In the genomic region with DNA sequence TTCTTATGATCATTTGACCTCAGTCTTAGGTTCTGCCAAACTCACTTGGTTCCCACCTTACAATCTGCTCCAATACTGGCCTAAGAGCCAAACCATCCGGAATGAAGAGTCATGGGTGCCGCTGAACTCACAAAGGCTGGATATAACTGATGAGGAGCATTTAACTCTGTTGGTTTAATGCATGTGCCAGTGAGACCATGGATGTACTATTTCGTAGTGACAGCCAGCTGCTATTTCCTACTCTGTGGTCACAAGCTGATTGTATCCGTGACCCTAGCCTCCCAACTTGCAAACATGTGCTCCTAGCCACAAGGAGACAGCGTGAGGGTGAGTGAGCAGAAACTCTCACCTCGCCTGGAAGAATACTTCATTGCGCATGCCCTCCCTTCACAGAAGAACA, we compare ENCODE assay signal across 9 cellular contexts.
DNase-seq lines count a peak whose midpoint lies in the region; ATAC-seq and TF ChIP-seq lines count a peak whose summit lies in the region.
"Had no signal": no experiment of that assay in that cellular context is flagged by ENCODE, and none has a peak within 500 bp of the region (broad histone marks: within the 10 kb centered on the region; RNA-seq: fewer than 3 reads in every experiment).

No MANE protein-coding gene starts in this region.

- H3K9me3 Mint-ChIP-seq in WTC11 = no peaks in the 10 kb centered on the region

- TF ChIP-seq CTCF in AG09309 (IDR thresholded peaks at IDR 0.05; ENCODE audit: control insufficient read depth, insufficient read depth, low read depth, low read length, missing control alignments) (no peak), HFF-Myc (IDR thresholded peaks at IDR 0.05; ENCODE audit: low read depth, low read length, missing control alignments) (no peak), WTC11 (IDR thresholded peaks at IDR 0.05) (no peak)

- no peak overlapping the region for H3K27ac Mint-ChIP-seq in WTC11

- no peak overlapping the region for H3K56ac ChIP-seq in mesendoderm (ENCODE audit: low read length)

- no peak overlapping the region for H3K23ac ChIP-seq in mesendoderm (ENCODE audit: low read length)

- no CpG with 5 or more reads among the region's 7 CpGs for WGBS in mesendoderm (ENCODE audit: extremely low coverage, insufficient coverage, low lambda C conversion rate)

- no peak overlapping the region for H3K4me2 ChIP-seq in mesendoderm (ENCODE audit: low read length)

- no peak overlapping the region for H3K9ac ChIP-seq in mesendoderm (ENCODE audit: low read length)

- H2BK120ac ChIP-seq in mesendoderm (ENCODE audit: low read depth, low read length) = no peak overlapping the region

- DNase-seq in AG09309 (ENCODE audit: low read depth) (peak; percentile 40), HFF-Myc (ENCODE audit: extremely low read depth, low read depth) (peak; percentile 52), WTC11 (ENCODE audit: low spot score) (no peak), mesendoderm (peak; percentile 52)
- DNase-seq in activated naive CD4-positive, alpha-beta T cell treated with anti-CD3 and anti-CD28 coated beads, Interleukin-2, amount 50 U/mL, for 16 hours = no peak
- DNase-seq in activated CD4-positive, CD25-positive, alpha-beta regulatory T cell treated with anti-CD3 and anti-CD28 coated beads, Interleukin-2, amount 50 U/mL, for 72 hours = no peak
- DNase-seq: activated CD8-positive, alpha-beta memory T cell treated with anti-CD3 and anti-CD28 coated beads for 24 hours had no signal

- H4K5ac ChIP-seq in mesendoderm (ENCODE audit: low read length) = no peak overlapping the region

- no peak overlapping the region for H3K27ac ChIP-seq in mesendoderm (ENCODE audit: low read depth, low read length)

- no peak overlapping the region for H3K4me3 Mint-ChIP-seq in WTC11

- no peak overlapping the region for H3K4ac ChIP-seq in mesendoderm (ENCODE audit: low read depth, low read length)

- H3K4me1 Mint-ChIP-seq in WTC11 = peaks cover 9% of the 10 kb centered on the region

- H3K27me3 ChIP-seq in mesendoderm (ENCODE audit: insufficient read depth, low read length, poor library complexity) = no peaks in the 10 kb centered on the region

- H3K4me3 ChIP-seq in AG09309 (ENCODE audit: control insufficient read depth, low read depth, low read length) (no peak overlapping the region), HFF-Myc (replicated peaks; ENCODE audit: low read depth, low read length) (no peak overlapping the region), mesendoderm (ENCODE audit: low read length) (no peak overlapping the region)

- H2BK15ac ChIP-seq in mesendoderm (replicated peaks; ENCODE audit: low read depth) = no peak overlapping the region

- no peaks in the 10 kb centered on the region for H3K27me3 Mint-ChIP-seq in WTC11 (ENCODE audit: low read depth)

- POLR2A ChIA-PET in WTC11 (lab: Charles Lee) = no interaction called here

- H3K79me1 ChIP-seq in mesendoderm (ENCODE audit: low read length) = no peaks in the 10 kb centered on the region

- no peak overlapping the region for H2AK5ac ChIP-seq in mesendoderm (ENCODE audit: low read length)

- H3K4me1 ChIP-seq in mesendoderm (ENCODE audit: control insufficient read depth, low read depth, low read length) = no peaks in the 10 kb centered on the region

- peak; percentile 67 for ATAC-seq in WTC11
- ATAC-seq in HG02970 (IDR thresholded peaks at IDR 0.05; ENCODE audit: low FRiP score, unreplicated experiment) = no peak
- ATAC-seq in activated CD4-positive, CD25-positive, alpha-beta regulatory T cell treated with anti-CD3 and anti-CD28 coated beads, Interleukin-2, amount 50 U/mL, for 24 hours = no peak

- CTCF ChIA-PET in WTC11 (lab: Charles Lee) = interaction anchor here (1.2 to 2.2 kb wide), 2 partner anchors 208 to 257 kb away, joined by 5 to 8 read pairs; no protein-coding TSS in a partner anchor

- no peak overlapping the region for H3K18ac ChIP-seq in mesendoderm (ENCODE audit: low read length)

- H3K36me3 Mint-ChIP-seq in WTC11 = no peaks in the 10 kb centered on the region

- H2BK5ac ChIP-seq in mesendoderm (ENCODE audit: low read length) = no peak overlapping the region

- no peak overlapping the region for H4K8ac ChIP-seq in mesendoderm (ENCODE audit: low read depth, low read length)

- no peaks in the 10 kb centered on the region for H3K79me2 ChIP-seq in mesendoderm (ENCODE audit: control insufficient read depth, insufficient read depth, low read length)

- no peaks in the 10 kb centered on the region for H3K36me3 ChIP-seq in mesendoderm (ENCODE audit: control insufficient read depth, insufficient read depth, low read length)

TF ChIP-seq in WTC11, 78 proteins besides CTCF, POLR2A, EP300 and RAD21:
- no peak for TF ChIP-seq KAT7 (CRISPR knock-in tag; IDR thresholded peaks at IDR 0.05; ENCODE audit: borderline replicate concordance)
- TF ChIP-seq IRF2 (CRISPR knock-in tag; IDR thresholded peaks at IDR 0.05; ENCODE audit: borderline replicate concordance, low read depth) = no peak
- no peak for TF ChIP-seq NFE2L1 (CRISPR knock-in tag; IDR thresholded peaks at IDR 0.05)
- no peak for TF ChIP-seq MYBL2 (CRISPR knock-in tag; IDR thresholded peaks at IDR 0.05)

Comparison
In these comparisons a context has a peak if more than half of its experiments do, and no peak if none do; other contexts are left out.
1. DNase-seq: peak in AG09309 (single experiment), HFF-Myc (single experiment) and mesendoderm (single experiment); none in WTC11 (single experiment), activated naive CD4-positive, alpha-beta T cell treated with anti-CD3 and anti-CD28 coated beads, Interleukin-2, amount 50 U/mL, for 16 hours (single experiment) and activated CD4-positive, CD25-positive, alpha-beta regulatory T cell treated with anti-CD3 and anti-CD28 coated beads, Interleukin-2, amount 50 U/mL, for 72 hours (single experiment).